In the genomic region with DNA sequence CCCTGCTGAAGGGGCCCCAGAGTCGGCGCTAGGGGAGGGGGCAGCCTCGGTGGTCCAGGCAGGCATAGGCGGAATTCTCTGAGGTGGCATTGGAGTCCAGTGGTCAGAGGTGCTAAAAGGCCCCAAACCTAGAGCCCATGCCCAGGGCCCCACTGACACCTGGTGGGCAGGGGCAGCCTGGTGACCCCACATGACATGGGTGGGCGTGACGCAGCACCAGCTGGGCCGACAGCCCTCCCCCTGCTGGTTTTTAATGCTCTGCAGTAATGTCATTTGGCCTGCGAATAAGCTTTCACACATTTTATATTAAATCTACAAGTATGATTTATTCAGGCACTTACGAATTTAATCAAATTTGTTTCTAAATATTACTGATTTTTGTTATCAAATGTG, we compare ENCODE assay signal across 1 cellular context.
TF ChIP-seq lines count a peak whose summit lies in the region.

No MANE protein-coding gene starts in this region.

TF ChIP-seq in GM23338, 12 proteins besides CTCF, POLR2A, EP300 and RAD21:
- TF ChIP-seq STAT1 (IDR thresholded peaks at IDR 0.05; ENCODE audit: unreplicated experiment): no peak
- TF ChIP-seq, protein P1, sequence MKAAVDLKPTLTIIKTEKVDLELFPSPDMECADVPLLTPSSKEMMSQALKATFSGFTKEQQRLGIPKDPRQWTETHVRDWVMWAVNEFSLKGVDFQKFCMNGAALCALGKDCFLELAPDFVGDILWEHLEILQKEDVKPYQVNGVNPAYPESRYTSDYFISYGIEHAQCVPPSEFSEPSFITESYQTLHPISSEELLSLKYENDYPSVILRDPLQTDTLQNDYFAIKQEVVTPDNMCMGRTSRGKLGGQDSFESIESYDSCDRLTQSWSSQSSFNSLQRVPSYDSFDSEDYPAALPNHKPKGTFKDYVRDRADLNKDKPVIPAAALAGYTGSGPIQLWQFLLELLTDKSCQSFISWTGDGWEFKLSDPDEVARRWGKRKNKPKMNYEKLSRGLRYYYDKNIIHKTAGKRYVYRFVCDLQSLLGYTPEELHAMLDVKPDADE (IDR thresholded peaks at IDR 0.05): no peak
- TF ChIP-seq EZH2 (IDR thresholded peaks at IDR 0.05; ENCODE audit: low read depth, unreplicated experiment): no peak
- TF ChIP-seq, protein P2, sequence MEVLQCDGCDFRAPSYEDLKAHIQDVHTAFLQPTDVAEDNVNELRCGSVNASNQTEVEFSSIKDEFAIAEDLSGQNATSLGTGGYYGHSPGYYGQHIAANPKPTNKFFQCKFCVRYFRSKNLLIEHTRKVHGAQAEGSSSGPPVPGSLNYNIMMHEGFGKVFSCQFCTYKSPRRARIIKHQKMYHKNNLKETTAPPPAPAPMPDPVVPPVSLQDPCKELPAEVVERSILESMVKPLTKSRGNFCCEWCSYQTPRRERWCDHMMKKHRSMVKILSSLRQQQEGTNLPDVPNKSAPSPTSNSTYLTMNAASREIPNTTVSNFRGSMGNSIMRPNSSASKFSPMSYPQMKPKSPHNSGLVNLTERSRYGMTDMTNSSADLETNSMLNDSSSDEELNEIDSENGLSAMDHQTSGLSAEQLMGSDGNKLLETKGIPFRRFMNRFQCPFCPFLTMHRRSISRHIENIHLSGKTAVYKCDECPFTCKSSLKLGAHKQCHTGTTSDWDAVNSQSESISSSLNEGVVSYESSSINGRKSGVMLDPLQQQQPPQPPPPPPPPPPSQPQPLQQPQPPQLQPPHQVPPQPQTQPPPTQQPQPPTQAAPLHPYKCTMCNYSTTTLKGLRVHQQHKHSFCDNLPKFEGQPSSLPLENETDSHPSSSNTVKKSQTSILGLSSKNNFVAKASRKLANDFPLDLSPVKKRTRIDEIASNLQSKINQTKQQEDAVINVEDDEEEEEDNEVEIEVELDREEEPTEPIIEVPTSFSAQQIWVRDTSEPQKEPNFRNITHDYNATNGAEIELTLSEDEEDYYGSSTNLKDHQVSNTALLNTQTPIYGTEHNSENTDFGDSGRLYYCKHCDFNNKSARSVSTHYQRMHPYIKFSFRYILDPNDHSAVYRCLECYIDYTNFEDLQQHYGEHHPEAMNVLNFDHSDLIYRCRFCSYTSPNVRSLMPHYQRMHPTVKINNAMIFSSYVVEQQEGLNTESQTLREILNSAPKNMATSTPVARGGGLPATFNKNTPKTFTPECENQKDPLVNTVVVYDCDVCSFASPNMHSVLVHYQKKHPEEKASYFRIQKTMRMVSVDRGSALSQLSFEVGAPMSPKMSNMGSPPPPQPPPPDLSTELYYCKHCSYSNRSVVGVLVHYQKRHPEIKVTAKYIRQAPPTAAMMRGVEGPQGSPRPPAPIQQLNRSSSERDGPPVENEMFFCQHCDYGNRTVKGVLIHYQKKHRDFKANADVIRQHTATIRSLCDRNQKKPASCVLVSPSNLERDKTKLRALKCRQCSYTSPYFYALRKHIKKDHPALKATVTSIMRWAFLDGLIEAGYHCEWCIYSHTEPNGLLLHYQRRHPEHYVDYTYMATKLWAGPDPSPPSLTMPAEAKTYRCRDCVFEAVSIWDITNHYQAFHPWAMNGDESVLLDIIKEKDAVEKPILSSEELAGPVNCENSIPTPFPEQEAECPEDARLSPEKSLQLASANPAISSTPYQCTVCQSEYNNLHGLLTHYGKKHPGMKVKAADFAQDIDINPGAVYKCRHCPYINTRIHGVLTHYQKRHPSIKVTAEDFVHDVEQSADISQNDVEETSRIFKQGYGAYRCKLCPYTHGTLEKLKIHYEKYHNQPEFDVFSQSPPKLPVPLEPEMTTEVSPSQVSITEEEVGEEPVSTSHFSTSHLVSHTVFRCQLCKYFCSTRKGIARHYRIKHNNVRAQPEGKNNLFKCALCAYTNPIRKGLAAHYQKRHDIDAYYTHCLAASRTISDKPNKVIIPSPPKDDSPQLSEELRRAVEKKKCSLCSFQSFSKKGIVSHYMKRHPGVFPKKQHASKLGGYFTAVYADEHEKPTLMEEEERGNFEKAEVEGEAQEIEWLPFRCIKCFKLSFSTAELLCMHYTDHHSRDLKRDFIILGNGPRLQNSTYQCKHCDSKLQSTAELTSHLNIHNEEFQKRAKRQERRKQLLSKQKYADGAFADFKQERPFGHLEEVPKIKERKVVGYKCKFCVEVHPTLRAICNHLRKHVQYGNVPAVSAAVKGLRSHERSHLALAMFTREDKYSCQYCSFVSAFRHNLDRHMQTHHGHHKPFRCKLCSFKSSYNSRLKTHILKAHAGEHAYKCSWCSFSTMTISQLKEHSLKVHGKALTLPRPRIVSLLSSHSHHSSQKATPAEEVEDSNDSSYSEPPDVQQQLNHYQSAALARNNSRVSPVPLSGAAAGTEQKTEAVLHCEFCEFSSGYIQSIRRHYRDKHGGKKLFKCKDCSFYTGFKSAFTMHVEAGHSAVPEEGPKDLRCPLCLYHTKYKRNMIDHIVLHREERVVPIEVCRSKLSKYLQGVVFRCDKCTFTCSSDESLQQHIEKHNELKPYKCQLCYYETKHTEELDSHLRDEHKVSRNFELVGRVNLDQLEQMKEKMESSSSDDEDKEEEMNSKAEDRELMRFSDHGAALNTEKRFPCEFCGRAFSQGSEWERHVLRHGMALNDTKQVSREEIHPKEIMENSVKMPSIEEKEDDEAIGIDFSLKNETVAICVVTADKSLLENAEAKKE (CRISPR knock-in tag; IDR thresholded peaks at IDR 0.05): no peak
- TF ChIP-seq CREB1 (CRISPR knock-in tag; IDR thresholded peaks at IDR 0.05; ENCODE audit: low read depth): no peak
- TF ChIP-seq EZH2phosphoT487 (IDR thresholded peaks at IDR 0.05; ENCODE audit: unreplicated experiment): no peak
- TF ChIP-seq, protein P3, sequence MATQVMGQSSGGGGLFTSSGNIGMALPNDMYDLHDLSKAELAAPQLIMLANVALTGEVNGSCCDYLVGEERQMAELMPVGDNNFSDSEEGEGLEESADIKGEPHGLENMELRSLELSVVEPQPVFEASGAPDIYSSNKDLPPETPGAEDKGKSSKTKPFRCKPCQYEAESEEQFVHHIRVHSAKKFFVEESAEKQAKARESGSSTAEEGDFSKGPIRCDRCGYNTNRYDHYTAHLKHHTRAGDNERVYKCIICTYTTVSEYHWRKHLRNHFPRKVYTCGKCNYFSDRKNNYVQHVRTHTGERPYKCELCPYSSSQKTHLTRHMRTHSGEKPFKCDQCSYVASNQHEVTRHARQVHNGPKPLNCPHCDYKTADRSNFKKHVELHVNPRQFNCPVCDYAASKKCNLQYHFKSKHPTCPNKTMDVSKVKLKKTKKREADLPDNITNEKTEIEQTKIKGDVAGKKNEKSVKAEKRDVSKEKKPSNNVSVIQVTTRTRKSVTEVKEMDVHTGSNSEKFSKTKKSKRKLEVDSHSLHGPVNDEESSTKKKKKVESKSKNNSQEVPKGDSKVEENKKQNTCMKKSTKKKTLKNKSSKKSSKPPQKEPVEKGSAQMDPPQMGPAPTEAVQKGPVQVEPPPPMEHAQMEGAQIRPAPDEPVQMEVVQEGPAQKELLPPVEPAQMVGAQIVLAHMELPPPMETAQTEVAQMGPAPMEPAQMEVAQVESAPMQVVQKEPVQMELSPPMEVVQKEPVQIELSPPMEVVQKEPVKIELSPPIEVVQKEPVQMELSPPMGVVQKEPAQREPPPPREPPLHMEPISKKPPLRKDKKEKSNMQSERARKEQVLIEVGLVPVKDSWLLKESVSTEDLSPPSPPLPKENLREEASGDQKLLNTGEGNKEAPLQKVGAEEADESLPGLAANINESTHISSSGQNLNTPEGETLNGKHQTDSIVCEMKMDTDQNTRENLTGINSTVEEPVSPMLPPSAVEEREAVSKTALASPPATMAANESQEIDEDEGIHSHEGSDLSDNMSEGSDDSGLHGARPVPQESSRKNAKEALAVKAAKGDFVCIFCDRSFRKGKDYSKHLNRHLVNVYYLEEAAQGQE (IDR thresholded peaks at IDR 0.05; ENCODE audit: unreplicated experiment): no peak
- TF ChIP-seq POLR2AphosphoS5 (IDR thresholded peaks at IDR 0.05; ENCODE audit: low read depth): no peak
- TF ChIP-seq ZNF114 (CRISPR knock-in tag; IDR thresholded peaks at IDR 0.05): no peak
- TF ChIP-seq ZNF331 (CRISPR knock-in tag; IDR thresholded peaks at IDR 0.05; ENCODE audit: low read depth): no peak
- TF ChIP-seq NANOG (IDR thresholded peaks at IDR 0.05; ENCODE audit: borderline replicate concordance): no peak
- TF ChIP-seq JUNB (IDR thresholded peaks at IDR 0.05; ENCODE audit: unreplicated experiment): no peak
